In the genomic region with DNA sequence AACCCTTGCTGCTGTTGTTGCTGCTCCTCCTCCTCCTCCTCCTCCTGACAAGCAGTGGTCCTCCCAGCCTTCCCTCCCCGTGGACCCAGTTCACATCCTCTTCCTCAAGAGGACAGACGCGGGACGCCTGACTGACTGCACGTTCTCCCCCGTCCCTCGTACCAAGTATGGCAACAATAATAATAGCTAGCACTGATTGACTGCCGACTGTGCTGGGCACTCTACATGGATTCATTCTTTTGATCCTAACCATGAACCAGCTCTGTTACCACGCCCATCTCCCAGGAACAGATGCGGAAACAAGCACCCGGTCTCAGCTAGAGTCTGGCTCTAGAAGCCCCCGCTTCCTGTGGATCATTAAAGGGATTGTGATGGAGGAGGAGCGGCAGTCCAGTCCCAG, we compare ENCODE assay signal across 13 cellular contexts.
DNase-seq lines count a peak whose midpoint lies in the region; ATAC-seq, FAIRE-seq and TF ChIP-seq lines count a peak whose summit lies in the region.
"Had no signal": no experiment of that assay in that cellular context is flagged by ENCODE, and none has a peak within 500 bp of the region (broad histone marks: within the 10 kb centered on the region; RNA-seq: fewer than 3 reads in every experiment).

No MANE protein-coding gene starts in this region.

- no peaks in the 10 kb centered on the region for H3K79me2 ChIP-seq in astrocyte (ENCODE audit: insufficient read depth, low read length)

- no peaks in the 10 kb centered on the region for H4K20me1 ChIP-seq in astrocyte (ENCODE audit: insufficient read depth, low read length)

- H3K4me3 ChIP-seq in Caco-2 (ENCODE audit: low read depth, low read length) (no peak overlapping the region), astrocyte (ENCODE audit: insufficient read depth, low read depth, low read length) (no peak overlapping the region), iPS-20b (ENCODE audit: low read length) (no peak overlapping the region), gastrocnemius medialis (no peak overlapping the region)

- BruUV-seq in Caco-2 (replicated peaks; lab: Mats Ljungman, UMichigan), result no TSS peak

- in situ Hi-C loops in gastrocnemius medialis (cut with MboI; ENCODE audit: low sequenced_read_pairs in 4 of 4), result no loop called here

- intact Hi-C loops in Caco-2 (cut with micrococcal nuclease; ENCODE audit: unreplicated experiment), result no loop called here
- intact Hi-C loops in gastrocnemius medialis (cut with DNase I; ENCODE audit: low total_unique reads), result no loop called here

- H3K9me3 Mint-ChIP-seq in Caco-2 (ENCODE audit: unreplicated experiment), result peaks cover 14% of the 10 kb centered on the region
- peaks cover 12% of the 10 kb centered on the region for H3K9me3 Mint-ChIP-seq in astrocyte (ENCODE audit: unreplicated experiment)
- H3K9me3 Mint-ChIP-seq: activated naive CD4-positive, alpha-beta T cell treated with anti-CD3 and anti-CD28 coated beads, Interleukin-2, amount 50 U/mL, for 24 hours; natural killer cell treated with Interleukin-12 subunit alpha and Interleukin-12 subunit beta and Interleukin-15 and Interleukin-18, amount 100 ng/mL, for 72 hours had no signal

- peaks cover 14% of the 10 kb centered on the region for H3K4me1 ChIP-seq in Caco-2
- H3K4me1 ChIP-seq in astrocyte (ENCODE audit: insufficient read depth, low read length), result peaks cover 15% of the 10 kb centered on the region
- H3K4me1 ChIP-seq in iPS-20b (ENCODE audit: insufficient read depth, low read length), result peaks cover 4% of the 10 kb centered on the region; the same call in 1 of the 2 replicates
- H3K4me1 ChIP-seq in gastrocnemius medialis, result no peaks in the 10 kb centered on the region

- CTCF ChIA-PET in Caco-2 (lab: Charles Lee), result interaction anchor here (1.0 to 1.4 kb wide), 2 partner anchors 12 to 49 kb away, joined by 4 to 6 read pairs; no protein-coding TSS in a partner anchor

- no peak for TF ChIP-seq POLR2A in gastrocnemius medialis (IDR thresholded peaks at IDR 0.05)

- H3K4me3 Mint-ChIP-seq in Caco-2 (ENCODE audit: unreplicated experiment) (no peak overlapping the region), astrocyte (ENCODE audit: unreplicated experiment) (no peak overlapping the region)
- H3K4me3 Mint-ChIP-seq: activated naive CD4-positive, alpha-beta T cell treated with anti-CD3 and anti-CD28 coated beads, Interleukin-2, amount 50 U/mL, for 24 hours; natural killer cell treated with Interleukin-12 subunit alpha and Interleukin-12 subunit beta and Interleukin-15 and Interleukin-18, amount 100 ng/mL, for 72 hours had no signal

- DNase-seq in Caco-2 (no peak), astrocyte (ENCODE audit: low read depth) (no peak), gastrocnemius medialis (no peak), NCI-H69 (lab: John Stamatoyannopoulos, UW) (no peak), Kasumi-1 (lab: John Stamatoyannopoulos, UW) (no peak), HK-2 (ENCODE audit: unreplicated experiment) (no peak)
- DNase-seq: SHP77 treated with DMSO at 0.1 percent for 48 hours had no signal

- ATAC-seq in gastrocnemius medialis (no peak), GM19397 (IDR thresholded peaks at IDR 0.05; ENCODE audit: unreplicated experiment) (no peak)
- ATAC-seq: natural killer cell treated with Interleukin-12 subunit alpha and Interleukin-12 subunit beta and Interleukin-15 and Interleukin-18, amount 100 ng/mL, for 72 hours had no signal

- H3K27me3 Mint-ChIP-seq in Caco-2 (ENCODE audit: insufficient read depth, unreplicated experiment), result no peaks in the 10 kb centered on the region
- peaks cover 2% of the 10 kb centered on the region for H3K27me3 Mint-ChIP-seq in astrocyte (ENCODE audit: low read depth, unreplicated experiment)

- peak overlapping the region; percentile 15 for H3K27ac Mint-ChIP-seq in Caco-2 (ENCODE audit: unreplicated experiment)
- H3K27ac Mint-ChIP-seq in astrocyte (ENCODE audit: unreplicated experiment), result peak overlapping the region; percentile 89
- H3K27ac Mint-ChIP-seq: activated naive CD4-positive, alpha-beta T cell treated with anti-CD3 and anti-CD28 coated beads, Interleukin-2, amount 50 U/mL, for 24 hours; natural killer cell treated with Interleukin-12 subunit alpha and Interleukin-12 subunit beta and Interleukin-15 and Interleukin-18, amount 100 ng/mL, for 72 hours had no signal

- peaks cover 6% of the 10 kb centered on the region; the same call in 1 of the 2 replicates for H3K9me3 ChIP-seq in Caco-2
- no peaks in the 10 kb centered on the region for H3K9me3 ChIP-seq in astrocyte (ENCODE audit: insufficient read depth, low read depth, low read length)
- peaks cover 11% of the 10 kb centered on the region for H3K9me3 ChIP-seq in iPS-20b (ENCODE audit: insufficient read depth, low read depth, low read length)
- no peaks in the 10 kb centered on the region for H3K9me3 ChIP-seq in gastrocnemius medialis

- FAIRE-seq in astrocyte (lab: Jason Lieb, UNC), result no peak
- FAIRE-seq: colon had no signal

- H3K36me3 ChIP-seq in Caco-2 (ENCODE audit: control insufficient read depth, insufficient read depth, low read length) (no peaks in the 10 kb centered on the region), astrocyte (ENCODE audit: insufficient read depth, low read length) (no peaks in the 10 kb centered on the region), iPS-20b (ENCODE audit: insufficient read depth, low read depth, low read length) (peaks cover 5% of the 10 kb centered on the region; the same call in 1 of the 2 replicates), gastrocnemius medialis (no peaks in the 10 kb centered on the region)

- H3K27ac ChIP-seq in astrocyte (ENCODE audit: low read depth, low read length) (peak overlapping the region; percentile 35), iPS-20b (ENCODE audit: low read length) (no peak overlapping the region), gastrocnemius medialis (peak overlapping the region in 3 of 4 donors; percentile 9 to 45 (median 20))
- H3K27ac ChIP-seq: C4-2B had no signal

- no peaks in the 10 kb centered on the region for H3K27me3 ChIP-seq in Caco-2 (replicated peaks; ENCODE audit: control insufficient read depth, insufficient read depth, low read length)
- H3K27me3 ChIP-seq in astrocyte (ENCODE audit: insufficient read depth, low read length), result no peaks in the 10 kb centered on the region
- no peaks in the 10 kb centered on the region for H3K27me3 ChIP-seq in iPS-20b (ENCODE audit: insufficient read depth, low read length)
- H3K27me3 ChIP-seq in gastrocnemius medialis, result no peaks in the 10 kb centered on the region

- peaks cover 14% of the 10 kb centered on the region for H3K4me1 Mint-ChIP-seq in Caco-2 (ENCODE audit: low read depth, unreplicated experiment)
- H3K4me1 Mint-ChIP-seq in astrocyte (ENCODE audit: low read depth, unreplicated experiment), result peaks cover 17% of the 10 kb centered on the region
- H3K4me1 Mint-ChIP-seq: activated naive CD4-positive, alpha-beta T cell treated with anti-CD3 and anti-CD28 coated beads, Interleukin-2, amount 50 U/mL, for 24 hours had no signal

- H3K36me3 Mint-ChIP-seq in Caco-2 (ENCODE audit: insufficient read depth, unreplicated experiment) (no peaks in the 10 kb centered on the region), astrocyte (ENCODE audit: low read depth, unreplicated experiment) (no peaks in the 10 kb centered on the region)
- H3K36me3 Mint-ChIP-seq: activated naive CD4-positive, alpha-beta T cell treated with anti-CD3 and anti-CD28 coated beads, Interleukin-2, amount 50 U/mL, for 24 hours; natural killer cell treated with Interleukin-12 subunit alpha and Interleukin-12 subunit beta and Interleukin-15 and Interleukin-18, amount 100 ng/mL, for 72 hours had no signal

- POLR2A ChIA-PET in Caco-2 (lab: Charles Lee), result no interaction called here

- H3K9ac ChIP-seq in astrocyte (ENCODE audit: low read length), result peak overlapping the region; percentile 10
- peak overlapping the region; percentile 0; the same call in 1 of the 2 replicates for H3K9ac ChIP-seq in iPS-20b (ENCODE audit: low read depth, low read length)

- no peak for TF ChIP-seq CTCF in Caco-2 (IDR thresholded peaks at IDR 0.05; ENCODE audit: insufficient read depth in 1 of 2, low read depth in 1 of 2, low read length in 1 of 2, severe bottlenecking in 1 of 2, unreplicated experiment in 1 of 2)
- no peak for TF ChIP-seq CTCF in astrocyte (IDR thresholded peaks at IDR 0.05; ENCODE audit: insufficient read depth, low read depth, low read length)
- no peak for TF ChIP-seq CTCF in gastrocnemius medialis (IDR thresholded peaks at IDR 0.05 in 4 of 5, conservative IDR thresholded peaks at IDR 0.05 in 1 of 5)

- H3K4me2 ChIP-seq in astrocyte (ENCODE audit: low read length), result peak overlapping the region; percentile 36

- H2AFZ ChIP-seq in astrocyte (ENCODE audit: low read depth, low read length), result peak overlapping the region; percentile 58
